Comparison of ENCODE assay signal across 8 cellular contexts in the genomic region with DNA sequence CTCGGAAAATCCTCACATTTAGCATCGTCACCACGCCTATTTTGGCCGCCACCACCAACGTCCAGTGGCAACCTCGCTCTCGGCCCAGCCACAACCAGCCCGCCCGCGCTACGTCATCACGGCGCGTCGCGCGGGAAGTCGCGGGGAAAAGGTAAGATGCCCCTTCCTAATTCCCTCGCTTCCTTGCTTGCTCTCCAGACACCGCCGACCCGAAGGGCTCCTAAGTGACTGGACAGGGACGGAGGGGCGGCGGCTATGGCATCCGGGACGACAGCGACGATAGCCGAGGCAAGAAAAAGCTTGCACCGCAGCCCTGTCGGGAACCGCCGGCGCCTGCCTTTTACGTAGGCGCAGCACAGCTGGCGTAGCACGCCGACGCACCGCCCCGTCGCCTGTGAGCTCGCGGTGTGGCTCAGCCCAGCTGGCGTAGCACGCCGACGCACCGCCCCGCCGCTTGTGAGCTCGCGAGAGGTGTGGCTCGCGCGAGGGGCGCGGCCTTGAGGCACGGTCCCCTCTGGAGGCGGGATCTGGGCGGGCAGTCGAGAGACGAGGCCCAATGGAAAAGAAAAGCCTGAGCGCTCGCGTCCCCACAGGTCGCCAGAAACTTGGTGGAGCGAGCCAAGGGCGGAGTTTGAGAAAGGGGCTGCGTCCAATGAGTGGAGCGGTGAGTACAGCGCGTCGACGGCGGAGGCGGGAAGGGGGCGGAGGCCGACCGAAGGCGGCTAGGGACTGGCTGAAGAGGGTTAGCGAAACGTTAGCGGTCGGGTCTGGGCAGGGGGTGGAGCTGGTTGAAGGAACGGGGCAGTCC. TPM values are rescaled to one million over a fixed set of nuclear protein-coding genes. Genes with fewer than 3 reads are reported as not detected.
DNase-seq lines count a peak whose midpoint lies in the region; ATAC-seq and TF ChIP-seq lines count a peak whose summit lies in the region.

A gene (plus strand): TSS at position 787 of the 808 bp plus-strand sequence. CDS start 626 bp downstream, outside the sequence.

- no peaks in the 10 kb centered on the region for H3K4me1 ChIP-seq in testis

- TF ChIP-seq POLR2A in testis (IDR thresholded peaks at IDR 0.05), result peak; percentile 7

- peak within 1 kb of the TSS; percentile 96 for H3K4me3 Mint-ChIP-seq in activated naive CD8-positive, alpha-beta T cell

- 0% methylated on average over 4 to 55 of the region's 89 CpGs for WGBS in testis, 2 donors

- H3K27me3 Mint-ChIP-seq in activated naive CD8-positive, alpha-beta T cell, result no peaks in the 10 kb centered on the region

- no peaks in the 10 kb centered on the region for H3K27me3 ChIP-seq in testis

- H3K27ac ChIP-seq in testis, result peak within 1 kb of the TSS; percentile 92 to 96

- no peaks in the 10 kb centered on the region for H3K36me3 Mint-ChIP-seq in activated naive CD8-positive, alpha-beta T cell

- H3K9me3 ChIP-seq in testis, result no peaks in the 10 kb centered on the region

- DNase-seq in NCI-H1092 treated with DMSO at 0.1 percent for 48 hours (lab: John Stamatoyannopoulos, UW), result peak; percentile 99
- peak; percentile 90 for DNase-seq in SKM-1 treated with dmso at 0.1 percent for 144 hours (lab: John Stamatoyannopoulos, UW; ENCODE audit: unreplicated experiment)
- DNase-seq in glomerular endothelial cell (ENCODE audit: extremely low read depth, low read depth, low spot score), result peak; percentile 73
- DNase-seq in omental fat pad (ENCODE audit: low spot score), result peak; percentile 66
- peak; percentile 97 for DNase-seq in testis

- H3K4me3 ChIP-seq in GM08714 (ENCODE audit: low read length), result peak within 1 kb of the TSS; percentile 69
- H3K4me3 ChIP-seq in testis, result peak within 1 kb of the TSS; percentile 66 to 76

- H3K36me3 ChIP-seq in testis (ENCODE audit: low read depth, missing control alignments), result no peaks in the 10 kb centered on the region

- intact Hi-C loops in testis (cut with DNase I; ENCODE audit: low total_unique reads), result no loop called here

- no peaks in the 10 kb centered on the region for H3K9me3 Mint-ChIP-seq in activated naive CD8-positive, alpha-beta T cell (ENCODE audit: low read depth)

- ATAC-seq in HG02610 (IDR thresholded peaks at IDR 0.05; ENCODE audit: unreplicated experiment), result peak; percentile 93
- peak; percentile 94 for ATAC-seq in omental fat pad (ENCODE audit: low FRiP score)

- peaks cover 16% of the 10 kb centered on the region for H3K4me1 Mint-ChIP-seq in activated naive CD8-positive, alpha-beta T cell (ENCODE audit: low read depth)

- TF ChIP-seq CTCF in omental fat pad (IDR thresholded peaks at IDR 0.05) (no peak), testis (IDR thresholded peaks at IDR 0.05) (no peak)

- peak within 1 kb of the TSS; percentile 98 for H3K27ac Mint-ChIP-seq in activated naive CD8-positive, alpha-beta T cell

RNA-seq across cellular contexts. Expression of the gene that starts here (rescaled TPM):
- total RNA-seq in glomerular endothelial cell (31.9 and 57.1 TPM in 2 replicates), omental fat pad (10 to 100 TPM; 36.5 to 63.2 (median 54.5) TPM), testis (100 to 1,000 TPM; 223 to 269 TPM)
- polyA plus RNA-seq in testis (ENCODE audit: insufficient read depth, low read depth, low replicate concordance), result 147 TPM

Comparison
In these comparisons a context has a peak if more than half of its experiments do, and no peak if none do; other contexts are left out.
1. Peak in every context shown above with its lines: DNase-seq, ATAC-seq, H3K4me3 ChIP-seq and H3K27ac ChIP-seq.